1 cellular context compared by ENCODE assay signal in the genomic region with DNA sequence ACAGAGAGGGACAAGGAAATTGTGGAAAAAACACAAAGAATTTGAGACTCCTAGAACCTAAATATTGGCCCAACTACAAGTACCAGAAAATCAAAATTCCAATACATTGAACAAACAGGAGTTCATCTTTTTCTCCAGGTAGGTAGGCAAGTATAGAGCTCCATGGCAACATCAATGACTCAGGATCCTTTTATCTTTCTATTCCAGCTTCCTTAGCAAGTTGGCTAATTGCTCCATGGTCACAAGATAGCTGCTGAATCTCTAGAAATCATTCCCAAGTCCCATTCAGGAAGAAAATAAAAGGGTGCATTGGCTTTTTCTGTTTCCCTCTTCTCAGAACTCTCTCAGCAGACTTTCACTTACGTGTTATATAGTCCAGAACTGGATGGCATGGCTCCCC.
TF ChIP-seq lines count a peak whose summit lies in the region.

No MANE protein-coding gene starts in this region.

TF ChIP-seq in K562, 482 proteins besides CTCF, POLR2A, EP300 and RAD21 (continued from another document and continues in another):
- TF ChIP-seq FOXM1 (IDR thresholded peaks at IDR 0.05; ENCODE audit: low read depth) = no peak
- TF ChIP-seq FOXM1 (CRISPR knock-in tag; IDR thresholded peaks at IDR 0.05; ENCODE audit: low read depth) = no peak
- TF ChIP-seq TEAD4 (IDR thresholded peaks at IDR 0.05; ENCODE audit: low read length) = peak; percentile 77
- no peak for TF ChIP-seq TEAD4 (CRISPR knock-in tag; IDR thresholded peaks at IDR 0.05; ENCODE audit: borderline replicate concordance)
- no peak for TF ChIP-seq NCOA1 (IDR thresholded peaks at IDR 0.05; ENCODE audit: low read depth)
- TF ChIP-seq ZNF408 (CRISPR knock-in tag; IDR thresholded peaks at IDR 0.05; ENCODE audit: low read depth) = no peak
- TF ChIP-seq ZZZ3 (IDR thresholded peaks at IDR 0.05) = no peak
- TF ChIP-seq JUND (IDR thresholded peaks at IDR 0.05; ENCODE audit: borderline replicate concordance, low read depth, low read length) = peak; percentile 73; the same call in 1 of the 2 replicates
- peak; percentile 49; the same call in 1 of the 3 replicates for TF ChIP-seq JUND (tag; IDR thresholded peaks at IDR 0.05; ENCODE audit: borderline replicate concordance, low read depth, low read length)
- no peak for TF ChIP-seq TSC22D4 (tag; IDR thresholded peaks at IDR 0.05)
- TF ChIP-seq CREBBP (IDR thresholded peaks at IDR 0.05; ENCODE audit: low read depth, low read length) = no peak
- TF ChIP-seq, protein P1, sequence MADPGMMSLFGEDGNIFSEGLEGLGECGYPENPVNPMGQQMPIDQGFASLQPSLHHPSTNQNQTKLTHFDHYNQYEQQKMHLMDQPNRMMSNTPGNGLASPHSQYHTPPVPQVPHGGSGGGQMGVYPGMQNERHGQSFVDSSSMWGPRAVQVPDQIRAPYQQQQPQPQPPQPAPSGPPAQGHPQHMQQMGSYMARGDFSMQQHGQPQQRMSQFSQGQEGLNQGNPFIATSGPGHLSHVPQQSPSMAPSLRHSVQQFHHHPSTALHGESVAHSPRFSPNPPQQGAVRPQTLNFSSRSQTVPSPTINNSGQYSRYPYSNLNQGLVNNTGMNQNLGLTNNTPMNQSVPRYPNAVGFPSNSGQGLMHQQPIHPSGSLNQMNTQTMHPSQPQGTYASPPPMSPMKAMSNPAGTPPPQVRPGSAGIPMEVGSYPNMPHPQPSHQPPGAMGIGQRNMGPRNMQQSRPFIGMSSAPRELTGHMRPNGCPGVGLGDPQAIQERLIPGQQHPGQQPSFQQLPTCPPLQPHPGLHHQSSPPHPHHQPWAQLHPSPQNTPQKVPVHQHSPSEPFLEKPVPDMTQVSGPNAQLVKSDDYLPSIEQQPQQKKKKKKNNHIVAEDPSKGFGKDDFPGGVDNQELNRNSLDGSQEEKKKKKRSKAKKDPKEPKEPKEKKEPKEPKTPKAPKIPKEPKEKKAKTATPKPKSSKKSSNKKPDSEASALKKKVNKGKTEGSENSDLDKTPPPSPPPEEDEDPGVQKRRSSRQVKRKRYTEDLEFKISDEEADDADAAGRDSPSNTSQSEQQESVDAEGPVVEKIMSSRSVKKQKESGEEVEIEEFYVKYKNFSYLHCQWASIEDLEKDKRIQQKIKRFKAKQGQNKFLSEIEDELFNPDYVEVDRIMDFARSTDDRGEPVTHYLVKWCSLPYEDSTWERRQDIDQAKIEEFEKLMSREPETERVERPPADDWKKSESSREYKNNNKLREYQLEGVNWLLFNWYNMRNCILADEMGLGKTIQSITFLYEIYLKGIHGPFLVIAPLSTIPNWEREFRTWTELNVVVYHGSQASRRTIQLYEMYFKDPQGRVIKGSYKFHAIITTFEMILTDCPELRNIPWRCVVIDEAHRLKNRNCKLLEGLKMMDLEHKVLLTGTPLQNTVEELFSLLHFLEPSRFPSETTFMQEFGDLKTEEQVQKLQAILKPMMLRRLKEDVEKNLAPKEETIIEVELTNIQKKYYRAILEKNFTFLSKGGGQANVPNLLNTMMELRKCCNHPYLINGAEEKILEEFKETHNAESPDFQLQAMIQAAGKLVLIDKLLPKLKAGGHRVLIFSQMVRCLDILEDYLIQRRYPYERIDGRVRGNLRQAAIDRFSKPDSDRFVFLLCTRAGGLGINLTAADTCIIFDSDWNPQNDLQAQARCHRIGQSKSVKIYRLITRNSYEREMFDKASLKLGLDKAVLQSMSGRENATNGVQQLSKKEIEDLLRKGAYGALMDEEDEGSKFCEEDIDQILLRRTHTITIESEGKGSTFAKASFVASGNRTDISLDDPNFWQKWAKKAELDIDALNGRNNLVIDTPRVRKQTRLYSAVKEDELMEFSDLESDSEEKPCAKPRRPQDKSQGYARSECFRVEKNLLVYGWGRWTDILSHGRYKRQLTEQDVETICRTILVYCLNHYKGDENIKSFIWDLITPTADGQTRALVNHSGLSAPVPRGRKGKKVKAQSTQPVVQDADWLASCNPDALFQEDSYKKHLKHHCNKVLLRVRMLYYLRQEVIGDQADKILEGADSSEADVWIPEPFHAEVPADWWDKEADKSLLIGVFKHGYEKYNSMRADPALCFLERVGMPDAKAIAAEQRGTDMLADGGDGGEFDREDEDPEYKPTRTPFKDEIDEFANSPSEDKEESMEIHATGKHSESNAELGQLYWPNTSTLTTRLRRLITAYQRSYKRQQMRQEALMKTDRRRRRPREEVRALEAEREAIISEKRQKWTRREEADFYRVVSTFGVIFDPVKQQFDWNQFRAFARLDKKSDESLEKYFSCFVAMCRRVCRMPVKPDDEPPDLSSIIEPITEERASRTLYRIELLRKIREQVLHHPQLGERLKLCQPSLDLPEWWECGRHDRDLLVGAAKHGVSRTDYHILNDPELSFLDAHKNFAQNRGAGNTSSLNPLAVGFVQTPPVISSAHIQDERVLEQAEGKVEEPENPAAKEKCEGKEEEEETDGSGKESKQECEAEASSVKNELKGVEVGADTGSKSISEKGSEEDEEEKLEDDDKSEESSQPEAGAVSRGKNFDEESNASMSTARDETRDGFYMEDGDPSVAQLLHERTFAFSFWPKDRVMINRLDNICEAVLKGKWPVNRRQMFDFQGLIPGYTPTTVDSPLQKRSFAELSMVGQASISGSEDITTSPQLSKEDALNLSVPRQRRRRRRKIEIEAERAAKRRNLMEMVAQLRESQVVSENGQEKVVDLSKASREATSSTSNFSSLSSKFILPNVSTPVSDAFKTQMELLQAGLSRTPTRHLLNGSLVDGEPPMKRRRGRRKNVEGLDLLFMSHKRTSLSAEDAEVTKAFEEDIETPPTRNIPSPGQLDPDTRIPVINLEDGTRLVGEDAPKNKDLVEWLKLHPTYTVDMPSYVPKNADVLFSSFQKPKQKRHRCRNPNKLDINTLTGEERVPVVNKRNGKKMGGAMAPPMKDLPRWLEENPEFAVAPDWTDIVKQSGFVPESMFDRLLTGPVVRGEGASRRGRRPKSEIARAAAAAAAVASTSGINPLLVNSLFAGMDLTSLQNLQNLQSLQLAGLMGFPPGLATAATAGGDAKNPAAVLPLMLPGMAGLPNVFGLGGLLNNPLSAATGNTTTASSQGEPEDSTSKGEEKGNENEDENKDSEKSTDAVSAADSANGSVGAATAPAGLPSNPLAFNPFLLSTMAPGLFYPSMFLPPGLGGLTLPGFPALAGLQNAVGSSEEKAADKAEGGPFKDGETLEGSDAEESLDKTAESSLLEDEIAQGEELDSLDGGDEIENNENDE (IDR thresholded peaks at IDR 0.05; ENCODE audit: low read depth, low read length) = no peak
- TF ChIP-seq, protein P2, sequence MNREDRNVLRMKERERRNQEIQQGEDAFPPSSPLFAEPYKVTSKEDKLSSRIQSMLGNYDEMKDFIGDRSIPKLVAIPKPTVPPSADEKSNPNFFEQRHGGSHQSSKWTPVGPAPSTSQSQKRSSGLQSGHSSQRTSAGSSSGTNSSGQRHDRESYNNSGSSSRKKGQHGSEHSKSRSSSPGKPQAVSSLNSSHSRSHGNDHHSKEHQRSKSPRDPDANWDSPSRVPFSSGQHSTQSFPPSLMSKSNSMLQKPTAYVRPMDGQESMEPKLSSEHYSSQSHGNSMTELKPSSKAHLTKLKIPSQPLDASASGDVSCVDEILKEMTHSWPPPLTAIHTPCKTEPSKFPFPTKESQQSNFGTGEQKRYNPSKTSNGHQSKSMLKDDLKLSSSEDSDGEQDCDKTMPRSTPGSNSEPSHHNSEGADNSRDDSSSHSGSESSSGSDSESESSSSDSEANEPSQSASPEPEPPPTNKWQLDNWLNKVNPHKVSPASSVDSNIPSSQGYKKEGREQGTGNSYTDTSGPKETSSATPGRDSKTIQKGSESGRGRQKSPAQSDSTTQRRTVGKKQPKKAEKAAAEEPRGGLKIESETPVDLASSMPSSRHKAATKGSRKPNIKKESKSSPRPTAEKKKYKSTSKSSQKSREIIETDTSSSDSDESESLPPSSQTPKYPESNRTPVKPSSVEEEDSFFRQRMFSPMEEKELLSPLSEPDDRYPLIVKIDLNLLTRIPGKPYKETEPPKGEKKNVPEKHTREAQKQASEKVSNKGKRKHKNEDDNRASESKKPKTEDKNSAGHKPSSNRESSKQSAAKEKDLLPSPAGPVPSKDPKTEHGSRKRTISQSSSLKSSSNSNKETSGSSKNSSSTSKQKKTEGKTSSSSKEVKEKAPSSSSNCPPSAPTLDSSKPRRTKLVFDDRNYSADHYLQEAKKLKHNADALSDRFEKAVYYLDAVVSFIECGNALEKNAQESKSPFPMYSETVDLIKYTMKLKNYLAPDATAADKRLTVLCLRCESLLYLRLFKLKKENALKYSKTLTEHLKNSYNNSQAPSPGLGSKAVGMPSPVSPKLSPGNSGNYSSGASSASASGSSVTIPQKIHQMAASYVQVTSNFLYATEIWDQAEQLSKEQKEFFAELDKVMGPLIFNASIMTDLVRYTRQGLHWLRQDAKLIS (CRISPR knock-in tag; IDR thresholded peaks at IDR 0.05) = no peak
- TF ChIP-seq TAL1 (IDR thresholded peaks at IDR 0.05) = peak; percentile 73
- no peak for TF ChIP-seq TAF9B (IDR thresholded peaks at IDR 0.05; ENCODE audit: partially characterized antibody)
- TF ChIP-seq, protein P3, sequence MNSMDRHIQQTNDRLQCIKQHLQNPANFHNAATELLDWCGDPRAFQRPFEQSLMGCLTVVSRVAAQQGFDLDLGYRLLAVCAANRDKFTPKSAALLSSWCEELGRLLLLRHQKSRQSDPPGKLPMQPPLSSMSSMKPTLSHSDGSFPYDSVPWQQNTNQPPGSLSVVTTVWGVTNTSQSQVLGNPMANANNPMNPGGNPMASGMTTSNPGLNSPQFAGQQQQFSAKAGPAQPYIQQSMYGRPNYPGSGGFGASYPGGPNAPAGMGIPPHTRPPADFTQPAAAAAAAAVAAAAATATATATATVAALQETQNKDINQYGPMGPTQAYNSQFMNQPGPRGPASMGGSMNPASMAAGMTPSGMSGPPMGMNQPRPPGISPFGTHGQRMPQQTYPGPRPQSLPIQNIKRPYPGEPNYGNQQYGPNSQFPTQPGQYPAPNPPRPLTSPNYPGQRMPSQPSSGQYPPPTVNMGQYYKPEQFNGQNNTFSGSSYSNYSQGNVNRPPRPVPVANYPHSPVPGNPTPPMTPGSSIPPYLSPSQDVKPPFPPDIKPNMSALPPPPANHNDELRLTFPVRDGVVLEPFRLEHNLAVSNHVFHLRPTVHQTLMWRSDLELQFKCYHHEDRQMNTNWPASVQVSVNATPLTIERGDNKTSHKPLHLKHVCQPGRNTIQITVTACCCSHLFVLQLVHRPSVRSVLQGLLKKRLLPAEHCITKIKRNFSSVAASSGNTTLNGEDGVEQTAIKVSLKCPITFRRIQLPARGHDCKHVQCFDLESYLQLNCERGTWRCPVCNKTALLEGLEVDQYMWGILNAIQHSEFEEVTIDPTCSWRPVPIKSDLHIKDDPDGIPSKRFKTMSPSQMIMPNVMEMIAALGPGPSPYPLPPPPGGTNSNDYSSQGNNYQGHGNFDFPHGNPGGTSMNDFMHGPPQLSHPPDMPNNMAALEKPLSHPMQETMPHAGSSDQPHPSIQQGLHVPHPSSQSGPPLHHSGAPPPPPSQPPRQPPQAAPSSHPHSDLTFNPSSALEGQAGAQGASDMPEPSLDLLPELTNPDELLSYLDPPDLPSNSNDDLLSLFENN (IDR thresholded peaks at IDR 0.05; ENCODE audit: low read depth in 2 of 2, low read length in 2 of 2) = 0 out of 4 replicates have a peak, but pooled peaks of 1 of the 2 experiments have one; percentile 48
- TF ChIP-seq MTA2 (IDR thresholded peaks at IDR 0.05; ENCODE audit: low read depth) = peak; percentile 45; the same call in 1 of the 2 replicates
- TF ChIP-seq, protein P4, sequence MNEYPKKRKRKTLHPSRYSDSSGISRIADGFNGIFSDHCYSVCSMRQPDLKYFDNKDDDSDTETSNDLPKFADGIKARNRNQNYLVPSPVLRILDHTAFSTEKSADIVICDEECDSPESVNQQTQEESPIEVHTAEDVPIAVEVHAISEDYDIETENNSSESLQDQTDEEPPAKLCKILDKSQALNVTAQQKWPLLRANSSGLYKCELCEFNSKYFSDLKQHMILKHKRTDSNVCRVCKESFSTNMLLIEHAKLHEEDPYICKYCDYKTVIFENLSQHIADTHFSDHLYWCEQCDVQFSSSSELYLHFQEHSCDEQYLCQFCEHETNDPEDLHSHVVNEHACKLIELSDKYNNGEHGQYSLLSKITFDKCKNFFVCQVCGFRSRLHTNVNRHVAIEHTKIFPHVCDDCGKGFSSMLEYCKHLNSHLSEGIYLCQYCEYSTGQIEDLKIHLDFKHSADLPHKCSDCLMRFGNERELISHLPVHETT (CRISPR knock-in tag; conservative IDR thresholded peaks at IDR 0.05 in 1 of 2, IDR thresholded peaks at IDR 0.05 in 1 of 2) = no peak
- TF ChIP-seq CTBP1 (IDR thresholded peaks at IDR 0.05; ENCODE audit: borderline replicate concordance) = no peak; the same call in 1 of the 2 replicates
- TF ChIP-seq CBX1 (IDR thresholded peaks at IDR 0.05; ENCODE audit: low read depth) = no peak
- TF ChIP-seq FOSL1 (tag; conservative IDR thresholded peaks at IDR 0.05) = peak; percentile 82
- peak; percentile 81 for TF ChIP-seq NFE2 (IDR thresholded peaks at IDR 0.05; ENCODE audit: low read depth)
- TF ChIP-seq POLR3G (IDR thresholded peaks at IDR 0.05; ENCODE audit: extremely low read depth, insufficient read length, insufficient replicate concordance) = no peak
- TF ChIP-seq, protein P5, sequence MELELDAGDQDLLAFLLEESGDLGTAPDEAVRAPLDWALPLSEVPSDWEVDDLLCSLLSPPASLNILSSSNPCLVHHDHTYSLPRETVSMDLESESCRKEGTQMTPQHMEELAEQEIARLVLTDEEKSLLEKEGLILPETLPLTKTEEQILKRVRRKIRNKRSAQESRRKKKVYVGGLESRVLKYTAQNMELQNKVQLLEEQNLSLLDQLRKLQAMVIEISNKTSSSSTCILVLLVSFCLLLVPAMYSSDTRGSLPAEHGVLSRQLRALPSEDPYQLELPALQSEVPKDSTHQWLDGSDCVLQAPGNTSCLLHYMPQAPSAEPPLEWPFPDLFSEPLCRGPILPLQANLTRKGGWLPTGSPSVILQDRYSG (tag; conservative IDR thresholded peaks at IDR 0.05; ENCODE audit: low read depth) = no peak
- TF ChIP-seq RBM17 (IDR thresholded peaks at IDR 0.05; ENCODE audit: borderline replicate concordance, low read depth, low read length) = no peak
- no peak for TF ChIP-seq NFRKB (IDR thresholded peaks at IDR 0.05; ENCODE audit: low read depth)
- TF ChIP-seq JUN (IDR thresholded peaks at IDR 0.05; ENCODE audit: borderline replicate concordance, low read depth, low read length) = 0 out of 2 replicates have a peak, but pooled peaks have one; percentile 20
- no peak for TF ChIP-seq JUN (CRISPR knock-in tag; IDR thresholded peaks at IDR 0.05; ENCODE audit: borderline replicate concordance)
- 0 out of 2 replicates have a peak, but pooled peaks have one; percentile 27 for TF ChIP-seq PML (IDR thresholded peaks at IDR 0.05; ENCODE audit: low read length)
- TF ChIP-seq GABPA (tag; conservative IDR thresholded peaks at IDR 0.05; ENCODE audit: low read depth) = no peak
